ENCODE assay signal across 19 cellular contexts in genomic region chr10:10270071-10270470, GRCh38.
"Had no signal": no experiment of that assay in that cellular context is flagged by ENCODE, and none has a peak within 500 bp of the region (broad histone marks: within the 10 kb centered on the region; RNA-seq: fewer than 3 reads in every experiment).

No MANE protein-coding gene starts in this region.

- H3K27ac ChIP-seq: neural progenitor cell, sigmoid colon, uterus had no signal

- H3K9ac ChIP-seq: neural progenitor cell had no signal

- H3K36me3 ChIP-seq: neural progenitor cell, ovary, sigmoid colon, tibial nerve, uterus had no signal

- H3K4me2 ChIP-seq: neural progenitor cell had no signal

- H3K27me3 ChIP-seq: neural progenitor cell, ovary, sigmoid colon, tibial nerve, uterus had no signal

- H3K4me1 ChIP-seq: neural progenitor cell, uterus had no signal

- DNase-seq: activated CD4-positive, alpha-beta T cell treated with anti-CD3 and anti-CD28 coated beads, Interleukin-2, amount 10 ng/mL, durations not matched to agents 24 days and 14 days; activated CD8-positive, alpha-beta T cell treated with anti-CD3 and anti-CD28 coated beads for 36 hours; activated naive CD4-positive, alpha-beta T cell; activated naive CD8-positive, alpha-beta T cell treated with anti-CD3 and anti-CD28 coated beads, Interleukin-2, amount 10 ng/mL, durations not matched to agents 7 days and 5 days; activated T-cell treated with anti-CD3 and anti-CD28 coated beads, Interleukin-2, amount 50 U/mL, for 1 hour; anterior cingulate cortex; cortex of kidney; hypothalamus; mucosa of descending colon; naive B cell; sigmoid colon; stimulated activated naive B cell treated with anti-CD40 and anti-IgM and Interleukin-4, amounts not matched to agents 10 μg/mL and 1 μg/mL and 100 μg/mL, for 72 hours; T1000; uterus had no signal

- H2AFZ ChIP-seq: neural progenitor cell had no signal

- H3K9me3 ChIP-seq: mucosa of descending colon, ovary, sigmoid colon, tibial nerve, uterus had no signal

- ATAC-seq: activated CD8-positive, alpha-beta T cell treated with anti-CD3 and anti-CD28 coated beads for 36 hours; activated T-helper 17 cell treated with anti-CD3 and anti-CD28 coated beads, Interleukin-2, amount 50 U/mL, for 72 hours; left lobe of liver; mucosa of descending colon; stimulated activated naive B cell treated with anti-CD40 and anti-IgM and Interleukin-4, amounts not matched to agents 10 μg/mL and 1 μg/mL and 100 μg/mL, for 72 hours had no signal

- H3K4me3 ChIP-seq: mucosa of descending colon, neural progenitor cell, ovary, sigmoid colon, tibial nerve, uterus had no signal
